Comparison of ENCODE assay signal across 13 cellular contexts in the genomic region with DNA sequence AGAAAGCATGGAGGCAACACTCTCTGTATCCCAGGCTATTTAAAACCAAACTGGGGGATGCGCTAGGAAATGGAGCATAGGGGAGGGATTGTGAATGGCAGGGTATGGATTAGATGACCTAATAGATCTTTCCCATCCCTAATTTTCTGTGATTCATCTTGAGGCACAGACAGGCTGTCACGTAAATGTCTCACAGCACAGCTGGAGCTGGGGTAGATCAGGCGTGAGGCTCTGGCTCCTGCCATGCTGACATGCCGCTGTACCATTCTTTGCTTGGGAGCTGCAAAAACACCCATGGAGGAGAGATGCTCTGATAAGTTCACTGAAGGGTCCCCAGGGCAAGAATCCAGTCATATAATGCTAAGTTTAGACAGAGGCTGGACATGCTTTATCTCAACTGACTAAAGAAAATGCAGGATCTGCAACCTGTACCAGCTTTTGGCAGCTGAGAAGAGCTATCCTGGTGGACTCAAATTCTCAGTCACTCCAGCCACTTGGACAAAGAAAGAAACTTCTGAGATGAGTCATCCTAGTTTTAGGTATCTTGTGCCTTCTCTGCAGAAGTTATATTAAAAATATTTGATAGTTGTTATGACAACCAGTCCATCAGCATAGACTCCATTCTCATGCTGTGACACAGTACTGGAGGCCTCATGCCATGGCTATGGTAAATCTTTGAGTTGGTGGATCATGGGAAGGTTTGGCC.
DNase-seq lines count a peak whose midpoint lies in the region; TF ChIP-seq lines count a peak whose summit lies in the region.
"Had no signal": no experiment of that assay in that cellular context is flagged by ENCODE, and none has a peak within 500 bp of the region (broad histone marks: within the 10 kb centered on the region; RNA-seq: fewer than 3 reads in every experiment).

No MANE protein-coding gene starts in this region.

- H3K4me3 ChIP-seq in A673 (ENCODE audit: low read depth, low read length, poor library complexity, severe bottlenecking) (no peak overlapping the region), ovary (no peak overlapping the region)
- H3K4me3 ChIP-seq: uterus had no signal

- WGBS in ovary, 3 donors = 60 to 77% (median 68%) methylated on average over 4 of the region's 4 CpGs

- no peaks in the 10 kb centered on the region for H3K36me3 Mint-ChIP-seq in activated T-helper 2 cell treated with anti-CD3 and anti-CD28 coated beads, Interferon-gamma antibody, Interleukin-2, Interleukin-4, amounts not matched to agents 10 μg/mL and 5 μg/mL and 100 μg/mL, durations not matched to agents 14 hours and 24 hours and 36 hours (ENCODE audit: low read depth)

- no TSS peak for BruUV-seq in A673 (replicated peaks; lab: Mats Ljungman, UMichigan)

- DNase-seq in A673 (ENCODE audit: low spot score) (peak; percentile 64), GOT3 (lab: John Stamatoyannopoulos, UW) (peak; percentile 13), iris pigment epithelial cell (ENCODE audit: low read depth) (peak; percentile 51), posterior vena cava (ENCODE audit: low spot score) (no peak), ovary (no peak), H4 (ENCODE audit: low spot score) (no peak), NCI-H1048 (lab: John Stamatoyannopoulos, UW) (no peak)
- DNase-seq in activated T-helper 2 cell treated with anti-CD3 and anti-CD28 coated beads, Interferon-gamma antibody, Interleukin-2, Interleukin-4, amounts not matched to agents 10 μg/mL and 5 μg/mL and 100 μg/mL, durations not matched to agents 14 hours and 24 hours and 36 hours (ENCODE audit: low spot score) = no peak
- DNase-seq: activated CD8-positive, alpha-beta memory T cell treated with anti-CD3 and anti-CD28 coated beads, Interleukin-2, amount 50 U/mL, for 48 hours; cortex of kidney; NCI-H524 treated with DMSO at 0.1 percent for 48 hours; nucleus accumbens; uterus had no signal

- H3K4me1 Mint-ChIP-seq in activated T-helper 2 cell treated with anti-CD3 and anti-CD28 coated beads, Interferon-gamma antibody, Interleukin-2, Interleukin-4, amounts not matched to agents 10 μg/mL and 5 μg/mL and 100 μg/mL, durations not matched to agents 14 hours and 24 hours and 36 hours (ENCODE audit: low read depth) = peaks cover 18% of the 10 kb centered on the region

- H3K9me3 ChIP-seq in A673 (ENCODE audit: low read depth, low read length, poor library complexity, severe bottlenecking) (no peaks in the 10 kb centered on the region), ovary (no peaks in the 10 kb centered on the region)
- H3K9me3 ChIP-seq: uterus had no signal

- no peaks in the 10 kb centered on the region for H3K9me3 Mint-ChIP-seq in activated T-helper 2 cell treated with anti-CD3 and anti-CD28 coated beads, Interferon-gamma antibody, Interleukin-2, Interleukin-4, amounts not matched to agents 10 μg/mL and 5 μg/mL and 100 μg/mL, durations not matched to agents 14 hours and 24 hours and 36 hours

- no peaks in the 10 kb centered on the region for H3K36me3 ChIP-seq in A673 (ENCODE audit: insufficient read depth, low read length, poor library complexity, severe bottlenecking)
- no peaks in the 10 kb centered on the region for H3K36me3 ChIP-seq in ovary
- H3K36me3 ChIP-seq: uterus had no signal

- TF ChIP-seq CTCF in A673 (conservative IDR thresholded peaks at IDR 0.05; ENCODE audit: low read depth, low read length) = no peak
- TF ChIP-seq CTCF in ovary (IDR thresholded peaks at IDR 0.05) = no peak

- H3K27me3 Mint-ChIP-seq in activated T-helper 2 cell treated with anti-CD3 and anti-CD28 coated beads, Interferon-gamma antibody, Interleukin-2, Interleukin-4, amounts not matched to agents 10 μg/mL and 5 μg/mL and 100 μg/mL, durations not matched to agents 14 hours and 24 hours and 36 hours (ENCODE audit: low read depth) = no peaks in the 10 kb centered on the region

- no peak for TF ChIP-seq EP300 in ovary (IDR thresholded peaks at IDR 0.05)

- no peak overlapping the region for H3K4me3 Mint-ChIP-seq in activated T-helper 2 cell treated with anti-CD3 and anti-CD28 coated beads, Interferon-gamma antibody, Interleukin-2, Interleukin-4, amounts not matched to agents 10 μg/mL and 5 μg/mL and 100 μg/mL, durations not matched to agents 14 hours and 24 hours and 36 hours (ENCODE audit: low read depth)

- H3K27ac Mint-ChIP-seq in activated T-helper 2 cell treated with anti-CD3 and anti-CD28 coated beads, Interferon-gamma antibody, Interleukin-2, Interleukin-4, amounts not matched to agents 10 μg/mL and 5 μg/mL and 100 μg/mL, durations not matched to agents 14 hours and 24 hours and 36 hours = peak overlapping the region; percentile 56

- H3K27ac ChIP-seq in A673 (ENCODE audit: low read depth, low read length, poor library complexity, severe bottlenecking) = no peak overlapping the region
- no peak overlapping the region for H3K27ac ChIP-seq in ovary
- H3K27ac ChIP-seq: uterus had no signal

- H3K27me3 ChIP-seq in A673 (replicated peaks; ENCODE audit: insufficient read depth, low read depth, low read length, poor library complexity) = no peaks in the 10 kb centered on the region
- no peaks in the 10 kb centered on the region for H3K27me3 ChIP-seq in ovary
- H3K27me3 ChIP-seq: uterus had no signal

- no peak for TF ChIP-seq POLR2A in ovary (IDR thresholded peaks at IDR 0.05)

- CTCF ChIA-PET in A673 (lab: Charles Lee) = no interaction called here

- peaks cover 31% of the 10 kb centered on the region for H3K4me1 ChIP-seq in A673 (ENCODE audit: insufficient read depth, low read length, poor library complexity, severe bottlenecking)
- H3K4me1 ChIP-seq in ovary (ENCODE audit: insufficient read depth) = no peaks in the 10 kb centered on the region
- H3K4me1 ChIP-seq: uterus had no signal

- POLR2A ChIA-PET in A673 (lab: Charles Lee; ENCODE audit: low non-redundant PET) = no interaction called here

- intact Hi-C loops in A673 (cut with micrococcal nuclease; ENCODE audit: unreplicated experiment) (no loop called here), posterior vena cava (cut with DNase I) (no loop called here), ovary (cut with DNase I) (no loop called here)
- intact Hi-C loops in activated T-helper 2 cell treated with anti-CD3 and anti-CD28 coated beads, Interferon-gamma antibody, Interleukin-2, Interleukin-4, amounts not matched to agents 10 μg/mL and 5 μg/mL and 100 μg/mL, durations not matched to agents 14 hours and 24 hours and 36 hours (cut with micrococcal nuclease) = loop anchor here (10.0 kb wide), 1 partner anchor 394 kb away; a partner anchor contains a TSS

Comparison
In these comparisons a context has a peak if more than half of its experiments do, and no peak if none do; other contexts are left out.
1. DNase-seq: peak in A673 (single experiment), GOT3 (single experiment) and iris pigment epithelial cell (single experiment); none in activated T-helper 2 cell treated with anti-CD3 and anti-CD28 coated beads, Interferon-gamma antibody, Interleukin-2, Interleukin-4, amounts not matched to agents 10 μg/mL and 5 μg/mL and 100 μg/mL, durations not matched to agents 14 hours and 24 hours and 36 hours (single experiment), posterior vena cava (single experiment), ovary (0 of 5), H4 (single experiment) and NCI-H1048 (single experiment).